In the genomic region with DNA sequence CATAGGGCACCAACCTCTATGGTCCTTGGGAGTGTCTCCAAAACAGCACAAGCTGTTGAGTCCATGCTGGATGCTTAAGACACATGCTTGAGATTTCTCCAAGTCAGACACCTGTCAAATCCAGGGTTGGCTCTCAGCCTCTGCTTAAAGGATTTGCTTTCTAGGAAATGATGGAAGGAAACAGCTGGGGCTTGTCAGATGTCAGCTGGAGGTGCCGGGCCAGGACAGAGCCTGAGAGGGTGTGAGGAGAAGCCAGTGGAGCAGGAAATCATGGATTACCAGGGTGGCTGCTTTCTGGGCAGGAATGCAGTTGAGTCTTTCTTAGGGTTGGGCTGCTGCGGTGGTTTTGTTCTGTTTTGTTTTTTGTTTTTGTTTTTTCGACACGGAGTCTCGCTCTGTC, we compare ENCODE assay signal across 14 cellular contexts.
"Had no signal": no experiment of that assay in that cellular context is flagged by ENCODE, and none has a peak within 500 bp of the region (broad histone marks: within the 10 kb centered on the region; RNA-seq: fewer than 3 reads in every experiment).

No MANE protein-coding gene starts in this region.

- H3K9me3 ChIP-seq: breast epithelium, pancreas, upper lobe of right lung had no signal

- H3K9ac ChIP-seq: neural progenitor cell had no signal

- H3K27me3 ChIP-seq: breast epithelium, neural progenitor cell, pancreas, upper lobe of right lung had no signal

- ATAC-seq: left lobe of liver, upper lobe of right lung had no signal

- H3K4me1 ChIP-seq: breast epithelium, neural progenitor cell, upper lobe of right lung had no signal

- H3K27ac ChIP-seq: breast epithelium, neural progenitor cell, upper lobe of right lung had no signal

- H2AFZ ChIP-seq: neural progenitor cell had no signal

- H3K4me3 ChIP-seq: breast epithelium, neural progenitor cell, pancreas, upper lobe of right lung had no signal

- H3K36me3 ChIP-seq: breast epithelium, neural progenitor cell, pancreas, upper lobe of right lung had no signal

- DNase-seq: activated CD4-positive, alpha-beta memory T cell treated with anti-CD3 and anti-CD28 coated beads for 36 hours; activated gamma-delta T cell; activated T-cell treated with anti-CD3 and anti-CD28 coated beads, Interleukin-2, amount 50 U/mL, for 48 hours; aorta; dermis blood vessel endothelial cell; erythroblast; head of caudate nucleus; pancreas; retina; T1000; upper lobe of right lung had no signal

- H3K4me2 ChIP-seq: neural progenitor cell had no signal
